8 cellular contexts compared by ENCODE assay signal in genomic region chr6:166381733-166382499, GRCh38. TPM values are rescaled to one million over a fixed set of nuclear protein-coding genes. Genes with fewer than 3 reads are reported as not detected.
DNase-seq lines count a peak whose midpoint lies in the region; ATAC-seq, FAIRE-seq and TF ChIP-seq lines count a peak whose summit lies in the region.

No MANE protein-coding gene starts in this region.

- no peak overlapping the region for H3K23ac ChIP-seq in H9 (ENCODE audit: insufficient read length, low read depth, low read length)

- no peaks in the 10 kb centered on the region for H3K4me1 ChIP-seq in H9 (ENCODE audit: insufficient read depth, low read length)
- H3K4me1 ChIP-seq in astrocyte (ENCODE audit: insufficient read depth, low read length), result no peaks in the 10 kb centered on the region
- H3K4me1 ChIP-seq in iPS-15b (ENCODE audit: control insufficient read depth, insufficient read depth, low read length), result no peaks in the 10 kb centered on the region
- H3K4me1 ChIP-seq in skeletal muscle satellite cell (ENCODE audit: control insufficient read depth, insufficient read depth, low read length), result peaks cover 5% of the 10 kb centered on the region

- no peak overlapping the region for H3K18ac ChIP-seq in H9 (ENCODE audit: insufficient read length, low read depth, low read length)

- H3K9me3 ChIP-seq in H9 (ENCODE audit: control insufficient read depth, low read depth, low read length) (no peaks in the 10 kb centered on the region), astrocyte (ENCODE audit: insufficient read depth, low read depth, low read length) (no peaks in the 10 kb centered on the region), iPS-15b (ENCODE audit: control insufficient read depth, insufficient read depth, low read length) (no peaks in the 10 kb centered on the region), skeletal muscle satellite cell (replicated peaks; ENCODE audit: low read length) (no peaks in the 10 kb centered on the region)

- H2BK120ac ChIP-seq in H9 (ENCODE audit: low read depth, low read length, poor library complexity, severe bottlenecking), result no peak overlapping the region

- no peak overlapping the region for H2BK20ac ChIP-seq in H9 (ENCODE audit: low read depth, low read length, poor library complexity, severe bottlenecking)

- TF ChIP-seq CTCF in GM10248 (IDR thresholded peaks at IDR 0.05; ENCODE audit: control extremely low read depth, extremely low read depth, low read depth, missing control alignments) (peak; percentile 92), H9 (conservative IDR thresholded peaks at IDR 0.05) (peak; percentile 90), astrocyte (IDR thresholded peaks at IDR 0.05; ENCODE audit: insufficient read depth, low read depth, low read length) (peak; percentile 40)

- H3K27me3 ChIP-seq in H9 (ENCODE audit: insufficient read depth, low read length) (no peaks in the 10 kb centered on the region), astrocyte (ENCODE audit: insufficient read depth, low read length) (no peaks in the 10 kb centered on the region), iPS-15b (ENCODE audit: control insufficient read depth, insufficient read depth, low read length) (no peaks in the 10 kb centered on the region), skeletal muscle satellite cell (ENCODE audit: control insufficient read depth, insufficient read depth, low read length) (no peaks in the 10 kb centered on the region)

- no peaks in the 10 kb centered on the region for H3K36me3 ChIP-seq in astrocyte (ENCODE audit: insufficient read depth, low read length)
- no peaks in the 10 kb centered on the region for H3K36me3 ChIP-seq in iPS-15b (ENCODE audit: control insufficient read depth, insufficient read depth, low read length)
- H3K36me3 ChIP-seq in skeletal muscle satellite cell (ENCODE audit: insufficient read depth, low read length), result no peaks in the 10 kb centered on the region

- H3K4me1 Mint-ChIP-seq in H9 (peaks cover 5 to 7% of the 10 kb centered on the region in 2 experiments), T-cell (peaks cover 10 to 18% (median 15%) of the 10 kb centered on the region in 3 donors), astrocyte (ENCODE audit: low read depth, unreplicated experiment) (peaks cover 1% of the 10 kb centered on the region)

- no peak overlapping the region for H2BK12ac ChIP-seq in H9 (ENCODE audit: insufficient read length, low read depth, low read length)

- no peaks in the 10 kb centered on the region for H3K79me1 ChIP-seq in H9 (ENCODE audit: insufficient read depth, low read depth, low read length, poor library complexity, severe bottlenecking)

- H3K14ac ChIP-seq in H9 (ENCODE audit: insufficient read depth, low read length), result no peak overlapping the region

- H3K36me3 Mint-ChIP-seq in H9 (ENCODE audit: insufficient read depth in 1 of 3, low read depth in 3 of 3) (no peaks in the 10 kb centered on the region), T-cell (peaks cover 5% of the 10 kb centered on the region), astrocyte (ENCODE audit: low read depth, unreplicated experiment) (peaks cover 1% of the 10 kb centered on the region)

- WGBS in H9 (ENCODE audit: extremely low coverage, insufficient read length, low lambda C conversion rate), result no CpG with 5 or more reads among the region's 49 CpGs

- H3K27ac Mint-ChIP-seq in H9 (no peak overlapping the region), T-cell (peak overlapping the region; percentile 59 to 78), astrocyte (ENCODE audit: unreplicated experiment) (peak overlapping the region; percentile 85)

- H4K91ac ChIP-seq in H9 (ENCODE audit: insufficient read length, low read depth, low read length), result no peak overlapping the region

- no peak overlapping the region for H3K4ac ChIP-seq in H9 (ENCODE audit: low read depth, low read length)

- H3K23me2 ChIP-seq in H9 (ENCODE audit: insufficient read length, low read depth, low read length, poor library complexity, severe bottlenecking), result peaks cover 9% of the 10 kb centered on the region

- peak overlapping the region; percentile 73 to 82 for H3K4me3 Mint-ChIP-seq in H9
- peak overlapping the region; percentile 91 to 95 (median 92) for H3K4me3 Mint-ChIP-seq in T-cell
- peak overlapping the region; percentile 93 for H3K4me3 Mint-ChIP-seq in astrocyte (ENCODE audit: unreplicated experiment)

- H3K27ac ChIP-seq in H9 (ENCODE audit: insufficient read length, low read depth, low read length) (no peak overlapping the region), astrocyte (ENCODE audit: low read depth, low read length) (peak overlapping the region; percentile 3)

- H3K9ac ChIP-seq in H9 (ENCODE audit: extremely low read depth, insufficient read length, low read length), result no peak overlapping the region
- H3K9ac ChIP-seq in astrocyte (ENCODE audit: low read length), result peak overlapping the region; percentile 87
- H3K9ac ChIP-seq in iPS-15b (ENCODE audit: low read depth, low read length), result no peak overlapping the region
- peak overlapping the region; percentile 84 for H3K9ac ChIP-seq in skeletal muscle satellite cell (ENCODE audit: low read depth, low read length)

- POLR2A ChIA-PET in GM10248 (lab: Yijun Ruan, JAX) (interaction anchor here (1.1 kb wide), 1 partner anchor 96 kb away, joined by 10 read pairs; no protein-coding TSS in a partner anchor), T-cell (lab: Charles Lee) (interaction anchor here in 1 of 2 donors (0.6 to 1.3 kb wide), 2 partner anchors 39 to 560 kb away, joined by 3 to 4 read pairs; no protein-coding TSS in a partner anchor)

- no peak overlapping the region for H3T11ph ChIP-seq in H9 (ENCODE audit: low read length)

- H3K56ac ChIP-seq in H9 (ENCODE audit: insufficient read length, low read depth, low read length), result no peak overlapping the region

- no peak overlapping the region for H4K5ac ChIP-seq in H9 (ENCODE audit: insufficient read length, low read depth, low read length)

- no peaks in the 10 kb centered on the region for H4K20me1 ChIP-seq in H9 (ENCODE audit: control insufficient read depth, insufficient read depth, insufficient read length)
- no peaks in the 10 kb centered on the region for H4K20me1 ChIP-seq in astrocyte (ENCODE audit: insufficient read depth, low read length)

- H2BK15ac ChIP-seq in H9 (ENCODE audit: low read depth, low read length), result no peak overlapping the region

- no peaks in the 10 kb centered on the region for H3K9me3 Mint-ChIP-seq in H9
- no peaks in the 10 kb centered on the region for H3K9me3 Mint-ChIP-seq in T-cell
- H3K9me3 Mint-ChIP-seq in astrocyte (ENCODE audit: unreplicated experiment), result no peaks in the 10 kb centered on the region

- DNase-seq in GM10248 (ENCODE audit: extremely low spot score) (peak; percentile 74), H9 (peak; percentile 85), LoVo (ENCODE audit: low spot score) (peak; percentile 71), T-cell (peak in 33 of 34 experiments; percentile 33 to 70 (median 52)), astrocyte (ENCODE audit: low read depth) (peak; percentile 19), cortex of kidney (lab: John Stamatoyannopoulos, UW) (no peak)

- no peak for FAIRE-seq in astrocyte (lab: Jason Lieb, UNC)

- H3K27me3 Mint-ChIP-seq in H9 (ENCODE audit: low read depth) (no peaks in the 10 kb centered on the region), T-cell (no peaks in the 10 kb centered on the region), astrocyte (ENCODE audit: low read depth, unreplicated experiment) (no peaks in the 10 kb centered on the region)

- no peak overlapping the region for H2AK5ac ChIP-seq in H9 (ENCODE audit: insufficient read length, low read length)

- no peak overlapping the region for H2BK5ac ChIP-seq in H9 (ENCODE audit: insufficient read length, low read length)

- no peaks in the 10 kb centered on the region for H3K79me2 ChIP-seq in H9 (ENCODE audit: insufficient read depth, low read length)
- H3K79me2 ChIP-seq in astrocyte (ENCODE audit: insufficient read depth, low read length), result peaks cover 6% of the 10 kb centered on the region

- H3K4me3 ChIP-seq in astrocyte (ENCODE audit: insufficient read depth, low read depth, low read length), result peak overlapping the region; percentile 97
- peak overlapping the region; percentile 86 for H3K4me3 ChIP-seq in iPS-15b (ENCODE audit: low read depth, low read length)
- peak overlapping the region; percentile 98 for H3K4me3 ChIP-seq in skeletal muscle satellite cell (ENCODE audit: low read length)

- no peak overlapping the region for H2AFZ ChIP-seq in H9 (ENCODE audit: low read length)
- peak overlapping the region; percentile 94 for H2AFZ ChIP-seq in astrocyte (ENCODE audit: low read depth, low read length)

- ATAC-seq in T-cell (replicated peaks in 1 of 4), result peak; percentile 29 to 35 (median 30)

- H4K8ac ChIP-seq in H9 (replicated peaks; ENCODE audit: insufficient read length, low read depth, low read length), result no peak overlapping the region

- CTCF ChIA-PET in GM10248 (lab: Yijun Ruan, JAX), result interaction anchor here (0.7 to 3.7 kb wide), 40 partner anchors 9 to 225 kb away, joined by 3 to 33 read pairs (median 5); partner anchors contain the start of gene PRR18
- CTCF ChIA-PET in T-cell (lab: Charles Lee), result interaction anchor here (0.6 to 2.5 kb wide), 26 partner anchors 9 to 618 kb away, joined by 3 to 19 read pairs (median 5); partner anchors contain the start of gene RPS6KA2 (in 1 of the 2)

- peak overlapping the region; percentile 57 for H3K4me2 ChIP-seq in H9 (ENCODE audit: insufficient read depth, insufficient read length, low read length)
- peak overlapping the region; percentile 100 for H3K4me2 ChIP-seq in astrocyte (ENCODE audit: low read length)
- H3K4me2 ChIP-seq in skeletal muscle satellite cell (ENCODE audit: low read length), result peak overlapping the region; percentile 100

RNA-seq across cellular contexts. Expression of gene MPC1, which starts 0.8 kb away (rescaled TPM):
- 9.7 and 10.0 TPM in 2 replicates for total RNA-seq in H9 (2021)
- 10 to 100 TPM; 23.8 to 31.2 (median 27.5) TPM for total RNA-seq in T-cell
- 43.6 and 47.4 TPM in 2 replicates for total RNA-seq in astrocyte
- 27.1 and 33.2 TPM in 2 replicates for total RNA-seq in skeletal muscle satellite cell (2012; rRNA removed)

RNA-seq across cellular contexts. Expression of gene SFT2D1, which starts 39.6 kb away (rescaled TPM):
- total RNA-seq in H9 (2021) (39.1 and 40.2 TPM in 2 replicates), T-cell (10 to 100 TPM; 13.8 to 32.0 (median 24.6) TPM), astrocyte (54.3 and 63.9 TPM in 2 replicates)
- 36.2 and 44.1 TPM in 2 replicates for total RNA-seq in skeletal muscle satellite cell (2012; rRNA removed)

Comparison
In these comparisons a context has a peak if more than half of its experiments do, and no peak if none do; other contexts are left out.
1. CTCF ChIP-seq: peak in every context shown above with its lines; median percentile 92 in GM10248; 90 in H9; 40 in astrocyte.
2. H3K9ac ChIP-seq: peak in astrocyte (single experiment) and skeletal muscle satellite cell (single experiment); none in H9 (single experiment) and iPS-15b (single experiment).
3. H3K27ac Mint-ChIP-seq: peak in T-cell (2 of 2) and astrocyte (single experiment); none in H9 (0 of 3).
4. Peak in every context shown above with its lines, with median percentiles within 50 percentile points of each other: H3K4me2 ChIP-seq, H3K4me3 Mint-ChIP-seq and H3K4me3 ChIP-seq.